1 cellular context compared by ENCODE assay signal in the genomic region with DNA sequence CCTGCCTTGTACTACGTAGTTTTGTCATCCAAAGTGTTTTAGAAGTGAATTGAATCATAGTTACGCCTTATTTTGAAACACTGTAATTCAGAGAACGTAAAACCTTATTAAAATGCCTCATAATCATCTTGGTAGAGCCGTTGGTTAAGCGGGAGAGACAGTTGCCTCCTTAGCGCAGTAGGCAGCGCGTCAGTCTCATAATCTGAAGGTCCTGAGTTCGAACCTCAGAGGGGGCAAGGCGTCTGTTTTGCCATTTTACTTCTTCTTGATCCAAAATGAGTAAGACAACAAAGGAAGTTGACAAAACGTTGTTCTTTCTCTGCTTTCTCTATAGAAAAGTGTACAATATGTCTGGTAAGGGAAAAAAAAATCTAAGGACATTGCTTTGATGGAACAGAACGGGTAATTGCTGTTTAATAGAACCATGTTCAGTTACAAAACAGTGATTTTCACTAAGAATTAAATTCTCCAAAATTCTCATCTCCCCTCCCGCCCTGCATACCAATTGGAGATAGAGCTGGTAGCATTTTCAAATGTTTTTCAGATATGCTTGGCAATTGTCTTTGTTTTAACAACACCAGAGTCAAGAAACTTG.
TF ChIP-seq lines count a peak whose summit lies in the region.

No MANE protein-coding gene starts in this region.

TF ChIP-seq in HepG2, 621 proteins besides CTCF, POLR2A, EP300 and RAD21 (continued from another document and continues in another):
- TF ChIP-seq, protein P1, sequence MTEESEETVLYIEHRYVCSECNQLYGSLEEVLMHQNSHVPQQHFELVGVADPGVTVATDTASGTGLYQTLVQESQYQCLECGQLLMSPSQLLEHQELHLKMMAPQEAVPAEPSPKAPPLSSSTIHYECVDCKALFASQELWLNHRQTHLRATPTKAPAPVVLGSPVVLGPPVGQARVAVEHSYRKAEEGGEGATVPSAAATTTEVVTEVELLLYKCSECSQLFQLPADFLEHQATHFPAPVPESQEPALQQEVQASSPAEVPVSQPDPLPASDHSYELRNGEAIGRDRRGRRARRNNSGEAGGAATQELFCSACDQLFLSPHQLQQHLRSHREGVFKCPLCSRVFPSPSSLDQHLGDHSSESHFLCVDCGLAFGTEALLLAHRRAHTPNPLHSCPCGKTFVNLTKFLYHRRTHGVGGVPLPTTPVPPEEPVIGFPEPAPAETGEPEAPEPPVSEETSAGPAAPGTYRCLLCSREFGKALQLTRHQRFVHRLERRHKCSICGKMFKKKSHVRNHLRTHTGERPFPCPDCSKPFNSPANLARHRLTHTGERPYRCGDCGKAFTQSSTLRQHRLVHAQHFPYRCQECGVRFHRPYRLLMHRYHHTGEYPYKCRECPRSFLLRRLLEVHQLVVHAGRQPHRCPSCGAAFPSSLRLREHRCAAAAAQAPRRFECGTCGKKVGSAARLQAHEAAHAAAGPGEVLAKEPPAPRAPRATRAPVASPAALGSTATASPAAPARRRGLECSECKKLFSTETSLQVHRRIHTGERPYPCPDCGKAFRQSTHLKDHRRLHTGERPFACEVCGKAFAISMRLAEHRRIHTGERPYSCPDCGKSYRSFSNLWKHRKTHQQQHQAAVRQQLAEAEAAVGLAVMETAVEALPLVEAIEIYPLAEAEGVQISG (CRISPR knock-in tag; IDR thresholded peaks at IDR 0.05) = peak; percentile 78
- TF ChIP-seq ZBTB38 (CRISPR knock-in tag; IDR thresholded peaks at IDR 0.05) = no peak
- TF ChIP-seq ZNF709 (CRISPR knock-in tag; IDR thresholded peaks at IDR 0.05) = 0 out of 2 replicates have a peak, but pooled peaks have one; percentile 42
- TF ChIP-seq, protein P2, sequence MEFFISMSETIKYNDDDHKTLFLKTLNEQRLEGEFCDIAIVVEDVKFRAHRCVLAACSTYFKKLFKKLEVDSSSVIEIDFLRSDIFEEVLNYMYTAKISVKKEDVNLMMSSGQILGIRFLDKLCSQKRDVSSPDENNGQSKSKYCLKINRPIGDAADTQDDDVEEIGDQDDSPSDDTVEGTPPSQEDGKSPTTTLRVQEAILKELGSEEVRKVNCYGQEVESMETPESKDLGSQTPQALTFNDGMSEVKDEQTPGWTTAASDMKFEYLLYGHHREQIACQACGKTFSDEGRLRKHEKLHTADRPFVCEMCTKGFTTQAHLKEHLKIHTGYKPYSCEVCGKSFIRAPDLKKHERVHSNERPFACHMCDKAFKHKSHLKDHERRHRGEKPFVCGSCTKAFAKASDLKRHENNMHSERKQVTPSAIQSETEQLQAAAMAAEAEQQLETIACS (CRISPR knock-in tag; IDR thresholded peaks at IDR 0.05) = no peak
- 0 out of 2 replicates have a peak, but pooled peaks have one; percentile 31 for TF ChIP-seq HOXD1 (CRISPR knock-in tag; IDR thresholded peaks at IDR 0.05)
- no peak for TF ChIP-seq ZNF569 (CRISPR knock-in tag; IDR thresholded peaks at IDR 0.05; ENCODE audit: borderline replicate concordance)
- TF ChIP-seq, protein P3, sequence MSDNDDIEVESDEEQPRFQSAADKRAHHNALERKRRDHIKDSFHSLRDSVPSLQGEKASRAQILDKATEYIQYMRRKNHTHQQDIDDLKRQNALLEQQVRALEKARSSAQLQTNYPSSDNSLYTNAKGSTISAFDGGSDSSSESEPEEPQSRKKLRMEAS (IDR thresholded peaks at IDR 0.05) = no peak
- no peak for TF ChIP-seq TBX2 (CRISPR knock-in tag; IDR thresholded peaks at IDR 0.05; ENCODE audit: borderline replicate concordance)
- peak; percentile 92; the same call in 1 of the 2 replicates for TF ChIP-seq ZNF670 (CRISPR knock-in tag; IDR thresholded peaks at IDR 0.05; ENCODE audit: borderline replicate concordance)
- no peak for TF ChIP-seq KLF12 (CRISPR knock-in tag; IDR thresholded peaks at IDR 0.05; ENCODE audit: borderline replicate concordance)
- TF ChIP-seq, protein P4, sequence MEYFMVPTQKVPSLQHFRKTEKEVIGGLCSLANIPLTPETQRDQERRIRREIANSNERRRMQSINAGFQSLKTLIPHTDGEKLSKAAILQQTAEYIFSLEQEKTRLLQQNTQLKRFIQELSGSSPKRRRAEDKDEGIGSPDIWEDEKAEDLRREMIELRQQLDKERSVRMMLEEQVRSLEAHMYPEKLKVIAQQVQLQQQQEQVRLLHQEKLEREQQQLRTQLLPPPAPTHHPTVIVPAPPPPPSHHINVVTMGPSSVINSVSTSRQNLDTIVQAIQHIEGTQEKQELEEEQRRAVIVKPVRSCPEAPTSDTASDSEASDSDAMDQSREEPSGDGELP (IDR thresholded peaks at IDR 0.05; ENCODE audit: borderline replicate concordance, low read depth) = no peak
- no peak for TF ChIP-seq HOXA7 (CRISPR knock-in tag; IDR thresholded peaks at IDR 0.05)
- no peak for TF ChIP-seq ZSCAN29 (CRISPR knock-in tag; conservative IDR thresholded peaks at IDR 0.05)
- peak; percentile 57 for TF ChIP-seq ZNF629 (CRISPR knock-in tag; conservative IDR thresholded peaks at IDR 0.05)
- no peak for TF ChIP-seq ZNF431 (CRISPR knock-in tag; IDR thresholded peaks at IDR 0.05; ENCODE audit: borderline replicate concordance, low read depth)
- no peak for TF ChIP-seq FOXK2 (IDR thresholded peaks at IDR 0.05)
- TF ChIP-seq CHD4 (IDR thresholded peaks at IDR 0.05; ENCODE audit: borderline replicate concordance, low read length) = peak; percentile 82; the same call in 1 of the 2 replicates
- no peak for TF ChIP-seq ZNF766 (CRISPR knock-in tag; IDR thresholded peaks at IDR 0.05; ENCODE audit: borderline replicate concordance)
- TF ChIP-seq HMG20A (CRISPR knock-in tag; IDR thresholded peaks at IDR 0.05; ENCODE audit: borderline replicate concordance) = peak; percentile 28; the same call in 1 of the 2 replicates
- TF ChIP-seq MYC (CRISPR knock-in tag; IDR thresholded peaks at IDR 0.05; ENCODE audit: borderline replicate concordance) = no peak
- TF ChIP-seq ZSCAN20 (CRISPR knock-in tag; IDR thresholded peaks at IDR 0.05; ENCODE audit: borderline replicate concordance) = no peak
- TF ChIP-seq RFXAP (CRISPR knock-in tag; IDR thresholded peaks at IDR 0.05; ENCODE audit: borderline replicate concordance) = no peak; the same call in 1 of the 2 replicates
- TF ChIP-seq, protein P5, sequence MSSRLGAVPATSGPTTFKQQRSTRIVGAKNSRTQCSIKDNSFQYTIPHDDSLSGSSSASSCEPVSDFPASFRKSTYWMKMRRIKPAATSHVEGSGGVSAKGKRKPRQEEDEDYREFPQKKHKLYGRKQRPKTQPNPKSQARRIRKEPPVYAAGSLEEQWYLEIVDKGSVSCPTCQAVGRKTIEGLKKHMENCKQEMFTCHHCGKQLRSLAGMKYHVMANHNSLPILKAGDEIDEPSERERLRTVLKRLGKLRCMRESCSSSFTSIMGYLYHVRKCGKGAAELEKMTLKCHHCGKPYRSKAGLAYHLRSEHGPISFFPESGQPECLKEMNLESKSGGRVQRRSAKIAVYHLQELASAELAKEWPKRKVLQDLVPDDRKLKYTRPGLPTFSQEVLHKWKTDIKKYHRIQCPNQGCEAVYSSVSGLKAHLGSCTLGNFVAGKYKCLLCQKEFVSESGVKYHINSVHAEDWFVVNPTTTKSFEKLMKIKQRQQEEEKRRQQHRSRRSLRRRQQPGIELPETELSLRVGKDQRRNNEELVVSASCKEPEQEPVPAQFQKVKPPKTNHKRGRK (CRISPR knock-in tag; IDR thresholded peaks at IDR 0.05) = no peak
- peak; percentile 31; the same call in 1 of the 2 replicates for TF ChIP-seq ETV5 (CRISPR knock-in tag; IDR thresholded peaks at IDR 0.05; ENCODE audit: borderline replicate concordance)
- TF ChIP-seq MTF2 (CRISPR knock-in tag; IDR thresholded peaks at IDR 0.05; ENCODE audit: borderline replicate concordance) = no peak
- TF ChIP-seq NFE2 (CRISPR knock-in tag; IDR thresholded peaks at IDR 0.05) = 0 out of 2 replicates have a peak, but pooled peaks have one; percentile 41
- TF ChIP-seq ZNF773 (CRISPR knock-in tag; IDR thresholded peaks at IDR 0.05; ENCODE audit: borderline replicate concordance) = no peak
- TF ChIP-seq SOX6 (IDR thresholded peaks at IDR 0.05) = no peak
- no peak for TF ChIP-seq SOX6 (CRISPR knock-in tag; IDR thresholded peaks at IDR 0.05)
- peak; percentile 84 for TF ChIP-seq REPIN1 (CRISPR knock-in tag; IDR thresholded peaks at IDR 0.05; ENCODE audit: borderline replicate concordance, low read depth)
- no peak for TF ChIP-seq ZNF430 (CRISPR knock-in tag; IDR thresholded peaks at IDR 0.05)
- peak; percentile 58; the same call in 1 of the 2 replicates for TF ChIP-seq MIER2 (CRISPR knock-in tag; IDR thresholded peaks at IDR 0.05)
- TF ChIP-seq HNRNPLL (IDR thresholded peaks at IDR 0.05; ENCODE audit: low read depth, low read length, poor library complexity, severe bottlenecking) = no peak
- TF ChIP-seq, protein P6, sequence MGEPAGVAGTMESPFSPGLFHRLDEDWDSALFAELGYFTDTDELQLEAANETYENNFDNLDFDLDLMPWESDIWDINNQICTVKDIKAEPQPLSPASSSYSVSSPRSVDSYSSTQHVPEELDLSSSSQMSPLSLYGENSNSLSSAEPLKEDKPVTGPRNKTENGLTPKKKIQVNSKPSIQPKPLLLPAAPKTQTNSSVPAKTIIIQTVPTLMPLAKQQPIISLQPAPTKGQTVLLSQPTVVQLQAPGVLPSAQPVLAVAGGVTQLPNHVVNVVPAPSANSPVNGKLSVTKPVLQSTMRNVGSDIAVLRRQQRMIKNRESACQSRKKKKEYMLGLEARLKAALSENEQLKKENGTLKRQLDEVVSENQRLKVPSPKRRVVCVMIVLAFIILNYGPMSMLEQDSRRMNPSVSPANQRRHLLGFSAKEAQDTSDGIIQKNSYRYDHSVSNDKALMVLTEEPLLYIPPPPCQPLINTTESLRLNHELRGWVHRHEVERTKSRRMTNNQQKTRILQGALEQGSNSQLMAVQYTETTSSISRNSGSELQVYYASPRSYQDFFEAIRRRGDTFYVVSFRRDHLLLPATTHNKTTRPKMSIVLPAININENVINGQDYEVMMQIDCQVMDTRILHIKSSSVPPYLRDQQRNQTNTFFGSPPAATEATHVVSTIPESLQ (CRISPR knock-in tag; conservative IDR thresholded peaks at IDR 0.05) = 0 out of 2 replicates have a peak, but pooled peaks have one; percentile 61
- TF ChIP-seq ELF3 (CRISPR knock-in tag; IDR thresholded peaks at IDR 0.05) = peak; percentile 80
- no peak for TF ChIP-seq ATF7 (IDR thresholded peaks at IDR 0.05)
- TF ChIP-seq ATF7 (CRISPR knock-in tag; IDR thresholded peaks at IDR 0.05) = no peak
- TF ChIP-seq ZNF510 (CRISPR knock-in tag; IDR thresholded peaks at IDR 0.05; ENCODE audit: low read depth) = no peak; the same call in 1 of the 2 replicates
- TF ChIP-seq, protein P7, sequence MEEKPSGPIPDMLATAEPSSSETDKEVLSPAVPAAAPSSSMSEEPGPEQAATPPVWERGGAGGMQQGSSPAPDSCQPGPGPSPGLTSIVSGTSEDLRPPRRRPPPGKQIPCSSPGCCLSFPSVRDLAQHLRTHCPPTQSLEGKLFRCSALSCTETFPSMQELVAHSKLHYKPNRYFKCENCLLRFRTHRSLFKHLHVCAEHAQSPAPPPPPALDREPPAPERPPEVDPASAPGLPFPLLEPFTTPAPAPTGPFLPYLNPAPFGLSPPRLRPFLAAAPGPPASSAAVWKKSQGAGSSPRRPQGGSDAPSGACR (CRISPR knock-in tag; IDR thresholded peaks at IDR 0.05) = no peak; the same call in 1 of the 2 replicates
- TF ChIP-seq, protein P8, sequence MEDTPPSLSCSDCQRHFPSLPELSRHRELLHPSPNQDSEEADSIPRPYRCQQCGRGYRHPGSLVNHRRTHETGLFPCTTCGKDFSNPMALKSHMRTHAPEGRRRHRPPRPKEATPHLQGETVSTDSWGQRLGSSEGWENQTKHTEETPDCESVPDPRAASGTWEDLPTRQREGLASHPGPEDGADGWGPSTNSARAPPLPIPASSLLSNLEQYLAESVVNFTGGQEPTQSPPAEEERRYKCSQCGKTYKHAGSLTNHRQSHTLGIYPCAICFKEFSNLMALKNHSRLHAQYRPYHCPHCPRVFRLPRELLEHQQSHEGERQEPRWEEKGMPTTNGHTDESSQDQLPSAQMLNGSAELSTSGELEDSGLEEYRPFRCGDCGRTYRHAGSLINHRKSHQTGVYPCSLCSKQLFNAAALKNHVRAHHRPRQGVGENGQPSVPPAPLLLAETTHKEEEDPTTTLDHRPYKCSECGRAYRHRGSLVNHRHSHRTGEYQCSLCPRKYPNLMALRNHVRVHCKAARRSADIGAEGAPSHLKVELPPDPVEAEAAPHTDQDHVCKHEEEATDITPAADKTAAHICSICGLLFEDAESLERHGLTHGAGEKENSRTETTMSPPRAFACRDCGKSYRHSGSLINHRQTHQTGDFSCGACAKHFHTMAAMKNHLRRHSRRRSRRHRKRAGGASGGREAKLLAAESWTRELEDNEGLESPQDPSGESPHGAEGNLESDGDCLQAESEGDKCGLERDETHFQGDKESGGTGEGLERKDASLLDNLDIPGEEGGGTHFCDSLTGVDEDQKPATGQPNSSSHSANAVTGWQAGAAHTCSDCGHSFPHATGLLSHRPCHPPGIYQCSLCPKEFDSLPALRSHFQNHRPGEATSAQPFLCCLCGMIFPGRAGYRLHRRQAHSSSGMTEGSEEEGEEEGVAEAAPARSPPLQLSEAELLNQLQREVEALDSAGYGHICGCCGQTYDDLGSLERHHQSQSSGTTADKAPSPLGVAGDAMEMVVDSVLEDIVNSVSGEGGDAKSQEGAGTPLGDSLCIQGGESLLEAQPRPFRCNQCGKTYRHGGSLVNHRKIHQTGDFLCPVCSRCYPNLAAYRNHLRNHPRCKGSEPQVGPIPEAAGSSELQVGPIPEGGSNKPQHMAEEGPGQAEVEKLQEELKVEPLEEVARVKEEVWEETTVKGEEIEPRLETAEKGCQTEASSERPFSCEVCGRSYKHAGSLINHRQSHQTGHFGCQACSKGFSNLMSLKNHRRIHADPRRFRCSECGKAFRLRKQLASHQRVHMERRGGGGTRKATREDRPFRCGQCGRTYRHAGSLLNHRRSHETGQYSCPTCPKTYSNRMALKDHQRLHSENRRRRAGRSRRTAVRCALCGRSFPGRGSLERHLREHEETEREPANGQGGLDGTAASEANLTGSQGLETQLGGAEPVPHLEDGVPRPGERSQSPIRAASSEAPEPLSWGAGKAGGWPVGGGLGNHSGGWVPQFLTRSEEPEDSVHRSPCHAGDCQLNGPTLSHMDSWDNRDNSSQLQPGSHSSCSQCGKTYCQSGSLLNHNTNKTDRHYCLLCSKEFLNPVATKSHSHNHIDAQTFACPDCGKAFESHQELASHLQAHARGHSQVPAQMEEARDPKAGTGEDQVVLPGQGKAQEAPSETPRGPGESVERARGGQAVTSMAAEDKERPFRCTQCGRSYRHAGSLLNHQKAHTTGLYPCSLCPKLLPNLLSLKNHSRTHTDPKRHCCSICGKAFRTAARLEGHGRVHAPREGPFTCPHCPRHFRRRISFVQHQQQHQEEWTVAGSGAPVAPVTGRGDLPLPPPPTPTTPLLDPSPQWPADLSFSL (CRISPR knock-in tag; IDR thresholded peaks at IDR 0.05) = no peak
- no peak for TF ChIP-seq ZNF841 (CRISPR knock-in tag; IDR thresholded peaks at IDR 0.05; ENCODE audit: borderline replicate concordance)
- TF ChIP-seq NFE2L2 (IDR thresholded peaks at IDR 0.05; ENCODE audit: low read length) = no peak
- TF ChIP-seq GTF2F1 (IDR thresholded peaks at IDR 0.05; ENCODE audit: low read length) = no peak
